9 cellular contexts compared by ENCODE assay signal in genomic region chr6:118890997-118891790, GRCh38. TPM values are rescaled to one million over a fixed set of nuclear protein-coding genes. Genes with fewer than 3 reads are reported as not detected.
DNase-seq lines count a peak whose midpoint lies in the region; ATAC-seq, FAIRE-seq and TF ChIP-seq lines count a peak whose summit lies in the region.
"Had no signal": no experiment of that assay in that cellular context is flagged by ENCODE, and none has a peak within 500 bp of the region (broad histone marks: within the 10 kb centered on the region; RNA-seq: fewer than 3 reads in every experiment).

No MANE protein-coding gene starts in this region.

- H3K36me3 Mint-ChIP-seq in activated naive CD4-positive, alpha-beta T cell treated with anti-CD3 and anti-CD28 coated beads for 36 hours (ENCODE audit: low read depth): peaks cover 12% of the 10 kb centered on the region
- H3K36me3 Mint-ChIP-seq in astrocyte (ENCODE audit: low read depth, unreplicated experiment): peaks cover 5% of the 10 kb centered on the region

- peak overlapping the region; percentile 97 for H3K27ac Mint-ChIP-seq in activated naive CD4-positive, alpha-beta T cell treated with anti-CD3 and anti-CD28 coated beads for 36 hours
- H3K27ac Mint-ChIP-seq in astrocyte (ENCODE audit: unreplicated experiment): no peak overlapping the region

- no peak for TF ChIP-seq CTCF in astrocyte (IDR thresholded peaks at IDR 0.05; ENCODE audit: insufficient read depth, low read depth, low read length)

- no peak overlapping the region for H3K4me3 ChIP-seq in astrocyte (ENCODE audit: insufficient read depth, low read depth, low read length)
- H3K4me3 ChIP-seq in thymus (ENCODE audit: low read length): no peak overlapping the region

- H3K4me2 ChIP-seq in astrocyte (ENCODE audit: low read length): peak overlapping the region; percentile 92

- no peak for DNase-seq in activated naive CD4-positive, alpha-beta T cell treated with anti-CD3 and anti-CD28 coated beads for 36 hours
- no peak for DNase-seq in activated naive CD4-positive, alpha-beta T cell treated with Interleukin-2 at 50 U/mL for 16 hours
- DNase-seq in LHCN-M2 (ENCODE audit: low read depth) (peak; percentile 38), astrocyte (ENCODE audit: low read depth) (no peak), C1 segment of cervical spinal cord (lab: John Stamatoyannopoulos, UW) (no peak), urothelium cell line (ENCODE audit: low spot score) (no peak)
- DNase-seq: Calu3 had no signal

- H3K36me3 ChIP-seq in astrocyte (ENCODE audit: insufficient read depth, low read length): no peaks in the 10 kb centered on the region
- no peaks in the 10 kb centered on the region for H3K36me3 ChIP-seq in thymus (ENCODE audit: control insufficient read depth, insufficient read depth)

- H3K27me3 Mint-ChIP-seq in activated naive CD4-positive, alpha-beta T cell treated with anti-CD3 and anti-CD28 coated beads for 36 hours (ENCODE audit: low read depth): no peaks in the 10 kb centered on the region
- H3K27me3 Mint-ChIP-seq in astrocyte (ENCODE audit: low read depth, unreplicated experiment): no peaks in the 10 kb centered on the region

- CTCF ChIA-PET in activated naive CD4-positive, alpha-beta T cell treated with anti-CD3 and anti-CD28 coated beads for 36 hours (lab: Charles Lee): interaction anchor here (0.5 to 3.4 kb wide), 7 partner anchors 9 to 285 kb away, joined by 3 to 20 read pairs (median 4); no protein-coding TSS in a partner anchor

- no peak for ATAC-seq in GM19397 (IDR thresholded peaks at IDR 0.05; ENCODE audit: unreplicated experiment)

- no peak overlapping the region for H3K9ac ChIP-seq in astrocyte (ENCODE audit: low read length)

- no peak for FAIRE-seq in astrocyte (lab: Jason Lieb, UNC)
- no peak for FAIRE-seq in urothelium cell line (lab: Jason Lieb, UNC)

- H3K79me2 ChIP-seq in astrocyte (ENCODE audit: insufficient read depth, low read length): peaks cover 73% of the 10 kb centered on the region

- no peaks in the 10 kb centered on the region for H3K9me3 ChIP-seq in astrocyte (ENCODE audit: insufficient read depth, low read depth, low read length)
- H3K9me3 ChIP-seq in thymus (ENCODE audit: control insufficient read depth): no peaks in the 10 kb centered on the region

- peak overlapping the region; percentile 88 for H3K4me3 Mint-ChIP-seq in activated naive CD4-positive, alpha-beta T cell treated with anti-CD3 and anti-CD28 coated beads for 36 hours
- no peak overlapping the region for H3K4me3 Mint-ChIP-seq in astrocyte (ENCODE audit: unreplicated experiment)

- no peaks in the 10 kb centered on the region for H3K9me3 Mint-ChIP-seq in activated naive CD4-positive, alpha-beta T cell treated with anti-CD3 and anti-CD28 coated beads for 36 hours
- no peaks in the 10 kb centered on the region for H3K9me3 Mint-ChIP-seq in astrocyte (ENCODE audit: unreplicated experiment)

- H3K27ac ChIP-seq in astrocyte (ENCODE audit: low read depth, low read length) (no peak overlapping the region), thymus (ENCODE audit: low read depth) (peak overlapping the region; percentile 36)

- H3K4me1 ChIP-seq in astrocyte (ENCODE audit: insufficient read depth, low read length): peaks cover 10% of the 10 kb centered on the region
- H3K4me1 ChIP-seq in thymus (ENCODE audit: control insufficient read depth, insufficient read depth, low read length): peaks cover 9% of the 10 kb centered on the region

- H3K27me3 ChIP-seq in astrocyte (ENCODE audit: insufficient read depth, low read length): no peaks in the 10 kb centered on the region
- H3K27me3 ChIP-seq in thymus (ENCODE audit: control insufficient read depth, insufficient read depth): no peaks in the 10 kb centered on the region

- WGBS in thymus: 95% methylated on average over 5 of the region's 5 CpGs

- no peak overlapping the region for H2AFZ ChIP-seq in astrocyte (ENCODE audit: low read depth, low read length)

- H4K20me1 ChIP-seq in astrocyte (ENCODE audit: insufficient read depth, low read length): no peaks in the 10 kb centered on the region

- intact Hi-C loops in activated naive CD4-positive, alpha-beta T cell treated with anti-CD3 and anti-CD28 coated beads for 36 hours (cut with micrococcal nuclease): loop anchor here (1.0 to 5.0 kb wide), 4 partner anchors 9 to 1289 kb away; partner anchors contain the start of genes GOPC and NUS1

- H3K4me1 Mint-ChIP-seq in activated naive CD4-positive, alpha-beta T cell treated with anti-CD3 and anti-CD28 coated beads for 36 hours (ENCODE audit: low read depth): peaks cover 55% of the 10 kb centered on the region
- peaks cover 13% of the 10 kb centered on the region for H3K4me1 Mint-ChIP-seq in astrocyte (ENCODE audit: low read depth, unreplicated experiment)

RNA-seq across cellular contexts. Expression of gene ASF1A, which starts 2.8 kb away (rescaled TPM):
- total RNA-seq in activated naive CD4-positive, alpha-beta T cell treated with anti-CD3 and anti-CD28 coated beads for 36 hours: 10 to 100 TPM; 30.3 to 31.4 TPM
- total RNA-seq in LHCN-M2 (2014; rRNA removed): 33.9 and 37.2 TPM in 2 replicates
- polyA plus RNA-seq in LHCN-M2 (2012): 10.6 TPM
- total RNA-seq in astrocyte: 35.7 and 36.4 TPM in 2 replicates
- polyA plus RNA-seq in thymus: 39.8 TPM

RNA-seq across cellular contexts. Expression of gene MCM9, which starts 43.8 kb away (rescaled TPM):
- 10 to 100 TPM; 16.3 to 16.4 TPM for total RNA-seq in activated naive CD4-positive, alpha-beta T cell treated with anti-CD3 and anti-CD28 coated beads for 36 hours
- total RNA-seq in LHCN-M2 (2014; rRNA removed) (8.6 and 12.1 TPM in 2 replicates), astrocyte (9.2 and 10.1 TPM in 2 replicates)
- polyA plus RNA-seq in LHCN-M2 (2012): 4.9 TPM
- polyA plus RNA-seq in thymus: 7.6 TPM
